In the genomic region with DNA sequence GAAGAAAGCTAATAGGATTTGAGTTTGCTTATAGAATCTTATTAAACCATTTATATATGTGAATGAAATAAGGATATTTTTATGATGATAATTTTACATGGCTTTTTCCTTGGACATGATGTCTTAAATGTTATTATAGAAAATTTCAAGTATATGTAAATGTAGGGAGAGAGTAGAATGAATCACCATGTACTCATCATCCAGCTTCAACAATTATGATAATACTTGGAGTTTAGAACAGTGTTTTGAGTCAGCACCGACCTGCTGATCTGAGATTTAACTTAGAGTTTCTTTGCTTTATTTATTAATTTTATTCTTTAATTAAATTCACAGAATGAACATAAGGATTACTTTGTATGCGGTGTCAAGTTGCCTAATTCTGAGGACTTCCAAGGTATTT, we compare ENCODE assay signal across 23 cellular contexts.
DNase-seq lines count a peak whose midpoint lies in the region; ATAC-seq and TF ChIP-seq lines count a peak whose summit lies in the region.
"Had no signal": no experiment of that assay in that cellular context is flagged by ENCODE, and none has a peak within 500 bp of the region (broad histone marks: within the 10 kb centered on the region; RNA-seq: fewer than 3 reads in every experiment).

No MANE protein-coding gene starts in this region.

- no peak overlapping the region for H2AFZ ChIP-seq in mammary epithelial cell (ENCODE audit: low read depth, low read length)
- H2AFZ ChIP-seq in hepatocyte = no peak overlapping the region
- H2AFZ ChIP-seq: GM23338 had no signal

- POLR2A ChIA-PET in AG04449 (lab: Yijun Ruan, JAX) = interaction anchor here (1.2 kb wide), 1 partner anchor 22 kb away, joined by 3 read pairs; no protein-coding TSS in a partner anchor

- H3K4me1 ChIP-seq in mammary epithelial cell (ENCODE audit: insufficient read depth, low read length) (peaks cover 14% of the 10 kb centered on the region), hepatocyte (ENCODE audit: insufficient read depth) (no peaks in the 10 kb centered on the region)
- H3K4me1 ChIP-seq: left lung, transverse colon had no signal

- no peak overlapping the region for H3K27ac Mint-ChIP-seq in effector memory CD8-positive, alpha-beta T cell
- H3K27ac Mint-ChIP-seq: activated CD8-positive, alpha-beta T cell treated with anti-CD3 and anti-CD28 coated beads, Interleukin-2, amount 10 ng/mL, durations not matched to agents 7 days and 5 days; activated naive CD4-positive, alpha-beta T cell treated with anti-CD3 and anti-CD28 coated beads, Interleukin-2, amount 50 U/mL, for 24 hours; CD14-positive monocyte; GM23338; T-helper 1 cell treated with Interleukin-12 subunit alpha and Interleukin-12 subunit beta and Interleukin-4 antibody, amounts not matched to agents 30 μg/mL and 1 μg/mL, for 36 hours had no signal

- H3K36me3 Mint-ChIP-seq in effector memory CD8-positive, alpha-beta T cell (ENCODE audit: insufficient read depth) = peaks cover 39% of the 10 kb centered on the region

- H3K27me3 Mint-ChIP-seq in effector memory CD8-positive, alpha-beta T cell = no peaks in the 10 kb centered on the region
- H3K27me3 Mint-ChIP-seq: activated naive CD4-positive, alpha-beta T cell treated with anti-CD3 and anti-CD28 coated beads, Interleukin-2, amount 50 U/mL, for 24 hours had no signal

- dilution Hi-C loops in mammary epithelial cell (cut with HindIII; ENCODE audit: low sequenced_read_pairs) = no loop called here

- peak overlapping the region; percentile 13 for H3K27ac ChIP-seq in mammary epithelial cell (ENCODE audit: insufficient read depth, low read depth, low read length)
- H3K27ac ChIP-seq in hepatocyte = no peak overlapping the region
- H3K27ac ChIP-seq: A549, left lung, transverse colon had no signal

- no peak for ATAC-seq in effector memory CD8-positive, alpha-beta T cell (replicated peaks)
- ATAC-seq: A549; activated CD8-positive, alpha-beta T cell treated with anti-CD3 and anti-CD28 coated beads, Interleukin-2, amount 10 ng/mL, durations not matched to agents 7 days and 5 days; GM23338; left lung had no signal

- no peaks in the 10 kb centered on the region for H3K79me2 ChIP-seq in mammary epithelial cell (ENCODE audit: insufficient read depth, low read length)
- H3K79me2 ChIP-seq in hepatocyte = no peaks in the 10 kb centered on the region

- H3K9me3 ChIP-seq in mammary epithelial cell (replicated peaks; ENCODE audit: insufficient read depth, low read length) (no peaks in the 10 kb centered on the region), hepatocyte (ENCODE audit: low read depth) (no peaks in the 10 kb centered on the region)
- H3K9me3 ChIP-seq: A549, left lung, transverse colon had no signal

- H4K20me1 ChIP-seq in mammary epithelial cell (ENCODE audit: insufficient read depth, low read length) (no peaks in the 10 kb centered on the region), hepatocyte (ENCODE audit: insufficient read depth, poor library complexity, severe bottlenecking) (no peaks in the 10 kb centered on the region)

- H3K36me3 ChIP-seq in mammary epithelial cell (ENCODE audit: insufficient read depth, low read length) = peaks cover 4% of the 10 kb centered on the region
- peaks cover 7% of the 10 kb centered on the region for H3K36me3 ChIP-seq in hepatocyte (replicated peaks; ENCODE audit: insufficient read depth, low read depth)

- no peaks in the 10 kb centered on the region for H3K9me2 ChIP-seq in hepatocyte (replicated peaks; ENCODE audit: insufficient read depth)

- H3K27me3 ChIP-seq in mammary epithelial cell (ENCODE audit: insufficient read depth, low read length) (no peaks in the 10 kb centered on the region), hepatocyte (no peaks in the 10 kb centered on the region)
- H3K27me3 ChIP-seq: left lung, transverse colon had no signal

- peaks cover 0 to 3% of the 10 kb centered on the region in 2 donors for H3K4me1 Mint-ChIP-seq in effector memory CD8-positive, alpha-beta T cell (ENCODE audit: low read depth in 2 of 2)
- H3K4me1 Mint-ChIP-seq: activated naive CD4-positive, alpha-beta T cell treated with anti-CD3 and anti-CD28 coated beads, Interleukin-2, amount 50 U/mL, for 24 hours; CD14-positive monocyte; GM23338 had no signal

- WGBS in mammary epithelial cell (ENCODE audit: low coverage, missing lambda C conversion rate) = 85% methylated on average over 2 of the region's 2 CpGs
- WGBS in hepatocyte (ENCODE audit: low lambda C conversion rate, missing lambda C conversion rate) = 99% methylated on average over 2 of the region's 2 CpGs

- intact Hi-C loops in mammary epithelial cell (cut with micrococcal nuclease) = no loop called here

- no TSS peak for BruUV-seq in mammary epithelial cell (replicated peaks; lab: Mats Ljungman, UMichigan)

- H3K4me3 Mint-ChIP-seq in effector memory CD8-positive, alpha-beta T cell = no peak overlapping the region
- H3K4me3 Mint-ChIP-seq: activated CD8-positive, alpha-beta T cell treated with anti-CD3 and anti-CD28 coated beads, Interleukin-2, amount 10 ng/mL, durations not matched to agents 7 days and 5 days; activated naive CD4-positive, alpha-beta T cell treated with anti-CD3 and anti-CD28 coated beads, Interleukin-2, amount 50 U/mL, for 24 hours; CD14-positive monocyte; GM23338; T-helper 1 cell treated with Interleukin-12 subunit alpha and Interleukin-12 subunit beta and Interleukin-4 antibody, amounts not matched to agents 30 μg/mL and 1 μg/mL, for 36 hours had no signal

- CTCF ChIA-PET in AG04449 (lab: Yijun Ruan, JAX) = no interaction called here
- CTCF ChIA-PET in mammary epithelial cell (lab: Charles Lee; ENCODE audit: low non-redundant PET) = no interaction called here

- in situ Hi-C loops in mammary epithelial cell (cut with MboI; ENCODE audit: low sequenced_read_pairs in 2 of 2) = no loop called here

- DNase-seq in AG04449 (ENCODE audit: low read depth, low spot score) (peak; percentile 26), M059J (ENCODE audit: low read depth) (peak; percentile 58), mammary epithelial cell (peak; percentile 47), hepatic stellate cell (ENCODE audit: low spot score) (peak; percentile 21), hepatocyte (ENCODE audit: low spot score) (no peak), foreskin melanocyte (no peak)
- no peak for DNase-seq in stimulated activated CD4-positive, alpha-beta T cell treated with anti-CD3 and anti-CD28 coated beads, Interleukin-4, amount 100 ng/mL, for 24 hours
- no peak for DNase-seq in effector memory CD8-positive, alpha-beta T cell
- DNase-seq: activated CD8-positive, alpha-beta T cell treated with anti-CD3 and anti-CD28 coated beads, Interleukin-2, amount 10 ng/mL, durations not matched to agents 7 days and 5 days; activated T-cell treated with anti-CD3 and anti-CD28 coated beads, Interleukin-2, amount 50 U/mL, for 48 hours; DMS53; effector CD4-positive, alpha-beta T cell; left lung; NCI-H1694 treated with DMSO at 0.1 percent for 48 hours; NCI-H345; stimulated activated CD4-positive, alpha-beta T cell treated with anti-CD3 and anti-CD28 coated beads, Interleukin-15, amount 100 ng/mL, for 24 hours; stimulated activated naive CD4-positive, alpha-beta T cell treated with Interleukin-2 at 50 U/mL for 16 hours; transverse colon had no signal

- H3K4me2 ChIP-seq in mammary epithelial cell (ENCODE audit: insufficient read depth, low read depth, low read length) = no peak overlapping the region
- H3K4me2 ChIP-seq in hepatocyte = no peak overlapping the region
- H3K4me2 ChIP-seq: A549, GM23338 had no signal

- H3K4me3 ChIP-seq in AG04449 (ENCODE audit: low read depth, low read length) (no peak overlapping the region), mammary epithelial cell (replicated peaks in 1 of 3; ENCODE audit: insufficient read depth in 1 of 3, low read depth in 2 of 3, low read length in 3 of 3) (no peak overlapping the region), hepatocyte (no peak overlapping the region)
- H3K4me3 ChIP-seq: A549, GM23338, left lung, transverse colon had no signal

- TF ChIP-seq CTCF in AG04449 (IDR thresholded peaks at IDR 0.05; ENCODE audit: insufficient read depth, low read length, missing control alignments) (no peak), mammary epithelial cell (conservative IDR thresholded peaks at IDR 0.05 in 1 of 2, IDR thresholded peaks at IDR 0.05 in 1 of 2; ENCODE audit: extremely low read depth in 1 of 2, insufficient read depth in 1 of 2, low read depth in 1 of 2, low read length in 2 of 2) (no peak), hepatocyte (IDR thresholded peaks at IDR 0.05; ENCODE audit: poor library complexity) (no peak)

- no peak overlapping the region for H3K9ac ChIP-seq in mammary epithelial cell (ENCODE audit: insufficient read depth, low read length)

- no peaks in the 10 kb centered on the region for H3K9me3 Mint-ChIP-seq in effector memory CD8-positive, alpha-beta T cell
- H3K9me3 Mint-ChIP-seq: activated naive CD4-positive, alpha-beta T cell treated with anti-CD3 and anti-CD28 coated beads, Interleukin-2, amount 50 U/mL, for 24 hours; CD14-positive monocyte; GM23338; T-helper 1 cell treated with Interleukin-12 subunit alpha and Interleukin-12 subunit beta and Interleukin-4 antibody, amounts not matched to agents 30 μg/mL and 1 μg/mL, for 36 hours had no signal

Comparison
In these comparisons a context has a peak if more than half of its experiments do, and no peak if none do; other contexts are left out.
1. DNase-seq: peak in AG04449 (single experiment), M059J (single experiment), mammary epithelial cell (single experiment) and hepatic stellate cell (single experiment); none in stimulated activated CD4-positive, alpha-beta T cell treated with anti-CD3 and anti-CD28 coated beads, Interleukin-4, amount 100 ng/mL, for 24 hours (single experiment), hepatocyte (single experiment), foreskin melanocyte (single experiment) and effector memory CD8-positive, alpha-beta T cell (0 of 3).